ENCODE assay signal across 8 cellular contexts in the genomic region with DNA sequence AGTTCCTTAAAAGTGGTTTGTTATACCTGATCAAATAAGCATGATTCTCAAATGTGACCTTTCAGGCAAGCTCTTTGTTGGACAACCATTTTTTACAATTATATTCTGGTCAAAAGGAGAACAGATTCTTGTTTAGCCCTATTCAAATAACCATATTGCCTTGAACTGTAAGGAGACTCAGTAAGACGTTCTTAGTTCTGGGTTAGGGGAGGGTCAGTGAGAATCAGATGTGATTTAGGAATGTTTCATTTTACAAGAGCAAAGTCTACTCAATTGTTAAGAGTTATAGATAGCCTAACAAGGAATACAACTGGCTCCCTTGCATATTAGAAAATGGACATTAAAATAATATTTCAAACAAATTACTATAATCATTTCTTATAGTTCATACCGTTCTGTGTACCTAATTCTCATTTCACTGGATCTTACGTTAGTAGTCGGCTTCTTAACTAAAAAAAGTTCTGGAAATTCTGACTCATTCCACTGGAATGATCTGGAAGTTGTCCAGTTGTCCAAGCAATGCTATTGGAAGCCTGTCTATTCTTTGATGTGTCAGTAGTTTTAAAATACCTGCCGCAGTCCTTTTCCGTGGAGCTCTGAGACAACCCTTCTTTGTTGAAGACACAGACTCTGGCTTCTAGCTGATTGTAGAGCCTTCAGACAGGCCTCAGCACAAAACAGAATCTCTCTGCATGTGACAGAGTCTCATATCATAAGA.
A peak's percentile ranks its signal among the peaks of the same experiment; 100 is the strongest.
DNase-seq lines count a peak whose midpoint lies in the region; ATAC-seq and TF ChIP-seq lines count a peak whose summit lies in the region.

No MANE protein-coding gene starts in this region.

- H3K4me1 ChIP-seq in Panc1 (ENCODE audit: control insufficient read depth, insufficient read depth, low read length) (peaks cover 22% of the 10 kb centered on the region), esophagus squamous epithelium (peaks cover 0 to 13% (median 10%) of the 10 kb centered on the region in 3 donors)

- intact Hi-C loops in Panc1 (cut with micrococcal nuclease; ENCODE audit: unreplicated experiment) (no loop called here), esophagus squamous epithelium (cut with DNase I) (no loop called here)

- 13 to 24% methylated on average over 6 of the region's 6 CpGs for WGBS in esophagus squamous epithelium, 2 donors

- H3K27ac ChIP-seq in 22Rv1 (peak overlapping the region; percentile 57), Panc1 (ENCODE audit: low read length) (peak overlapping the region; percentile 89), esophagus squamous epithelium (peak overlapping the region; percentile 6 to 71 (median 62))

- no peak for TF ChIP-seq CTCF in 22Rv1 (IDR thresholded peaks at IDR 0.05)
- TF ChIP-seq CTCF in Panc1 (IDR thresholded peaks at IDR 0.05): no peak
- no peak for TF ChIP-seq CTCF in esophagus squamous epithelium (IDR thresholded peaks at IDR 0.05)

- H3K27me3 ChIP-seq in Panc1 (ENCODE audit: control insufficient read depth, insufficient read depth, low read length) (no peaks in the 10 kb centered on the region), esophagus squamous epithelium (no peaks in the 10 kb centered on the region)

- peak overlapping the region in 1 of 2 experiments; percentile 23; a peak in 1 of 4 replicates for H3K4me3 ChIP-seq in Panc1 (ENCODE audit: low read depth in 2 of 2, low read length in 2 of 2)
- H3K4me3 ChIP-seq in esophagus squamous epithelium: peak overlapping the region in 1 of 4 donors; percentile 16

- CTCF ChIA-PET in Panc1 (lab: Charles Lee): no interaction called here

- DNase-seq in Panc1 (ENCODE audit: low read depth, low spot score) (peak; percentile 96), esophagus squamous epithelium (lab: John Stamatoyannopoulos, UW) (no peak), mucosa of gallbladder (ENCODE audit: low spot score) (peak; percentile 58), GM19238 (ENCODE audit: insufficient read length, low spot score) (no peak), superior temporal gyrus (ENCODE audit: extremely low spot score) (no peak)
- DNase-seq in stimulated activated CD4-positive, alpha-beta T cell treated with anti-CD3 and anti-CD28 coated beads, Interleukin-1b, Interleukin-23, amount 100 ng/mL, for 48 hours: no peak

- H3K36me3 ChIP-seq in Panc1 (ENCODE audit: control insufficient read depth, insufficient read depth, low read length): no peaks in the 10 kb centered on the region
- no peaks in the 10 kb centered on the region for H3K36me3 ChIP-seq in esophagus squamous epithelium

- BruUV-seq in Panc1 (replicated peaks; lab: Mats Ljungman, UMichigan): no TSS peak

- POLR2A ChIA-PET in Panc1 (lab: Charles Lee): interaction anchor here (0.6 kb wide), 1 partner anchor 107 kb away, joined by 6 read pairs; no protein-coding TSS in a partner anchor

- TF ChIP-seq POLR2A in esophagus squamous epithelium (IDR thresholded peaks at IDR 0.05): no peak

- ATAC-seq in Panc1 (peak; percentile 93), HG02840 (IDR thresholded peaks at IDR 0.05; ENCODE audit: low FRiP score, unreplicated experiment) (no peak)

- in situ Hi-C loops in Panc1 (cut with HindIII; ENCODE audit: low pct_unique_long_range_greater_than_20kb, low sequenced_read_pairs): no loop called here

- H3K9me3 ChIP-seq in Panc1 (ENCODE audit: control insufficient read depth, insufficient read depth, low read depth, low read length) (no peaks in the 10 kb centered on the region), esophagus squamous epithelium (no peaks in the 10 kb centered on the region)

Comparison
In these comparisons a context has a peak if more than half of its experiments do, and no peak if none do; other contexts are left out.
1. DNase-seq: peak in Panc1 (single experiment) and mucosa of gallbladder (single experiment); none in esophagus squamous epithelium (single experiment), GM19238 (single experiment), stimulated activated CD4-positive, alpha-beta T cell treated with anti-CD3 and anti-CD28 coated beads, Interleukin-1b, Interleukin-23, amount 100 ng/mL, for 48 hours (single experiment) and superior temporal gyrus (single experiment).
2. Peak in every context shown above with its lines, with median percentiles within 50 percentile points of each other: H3K27ac ChIP-seq.